In genomic region chr14:106062502-106063272, GRCh38 we compare ENCODE assay signal across 17 cellular contexts.
DNase-seq lines count a peak whose midpoint lies in the region; ATAC-seq and TF ChIP-seq lines count a peak whose summit lies in the region.
"Had no signal": no experiment of that assay in that cellular context is flagged by ENCODE, and none has a peak within 500 bp of the region (broad histone marks: within the 10 kb centered on the region; RNA-seq: fewer than 3 reads in every experiment).

No MANE protein-coding gene starts in this region.

- no peak for ATAC-seq in GM18505 (IDR thresholded peaks at IDR 0.05; ENCODE audit: unreplicated experiment)
- ATAC-seq: left colon, mucosa of descending colon, Panc1 had no signal

- no peak for TF ChIP-seq CTCF in esophagus muscularis mucosa (IDR thresholded peaks at IDR 0.05)

- no peaks in the 10 kb centered on the region for H3K4me1 ChIP-seq in esophagus muscularis mucosa
- H3K4me1 ChIP-seq: suprapubic skin, upper lobe of right lung had no signal

- H3K36me3 ChIP-seq in esophagus muscularis mucosa: no peaks in the 10 kb centered on the region
- H3K36me3 ChIP-seq: ovary, suprapubic skin, upper lobe of right lung had no signal

- H3K4me3 ChIP-seq in esophagus muscularis mucosa: no peak overlapping the region
- H3K4me3 ChIP-seq: coronary artery, mucosa of descending colon, ovary, suprapubic skin, upper lobe of right lung had no signal

- H3K9me3 ChIP-seq in esophagus muscularis mucosa: peaks cover 0 to 5% (median 0%) of the 10 kb centered on the region in 4 donors
- H3K9me3 ChIP-seq: mucosa of descending colon, ovary, suprapubic skin, upper lobe of right lung had no signal

- intact Hi-C loops in esophagus muscularis mucosa (cut with DNase I): no loop called here

- TF ChIP-seq EP300 in esophagus muscularis mucosa (IDR thresholded peaks at IDR 0.05): no peak

- DNase-seq in NCI-H2107 treated with DMSO at 0.1 percent for 48 hours (lab: John Stamatoyannopoulos, UW; ENCODE audit: unreplicated experiment): peak; percentile 47
- no peak for DNase-seq in NCI-H2107 (lab: John Stamatoyannopoulos, UW)
- peak; percentile 21 for DNase-seq in NCI-H2171 (lab: John Stamatoyannopoulos, UW)
- DNase-seq in myocyte (ENCODE audit: low read depth): peak; percentile 21
- no peak for DNase-seq in stimulated activated CD4-positive, alpha-beta T cell treated with anti-CD3 and anti-CD28 coated beads, Interleukin-2, amount 100 ng/mL, for 24 hours
- DNase-seq in NCI-H1417 (lab: John Stamatoyannopoulos, UW): no peak
- DNase-seq in esophagus muscularis mucosa (ENCODE audit: extremely low spot score): no peak
- DNase-seq: HFFc6, NCI-H2029 treated with DMSO at 0.1 percent for 48 hours, ovary had no signal

- TF ChIP-seq POLR2A in GM18505 (IDR thresholded peaks at IDR 0.05; ENCODE audit: borderline replicate concordance, extremely low read depth, insufficient read depth, insufficient read length) (peak; percentile 46), esophagus muscularis mucosa (IDR thresholded peaks at IDR 0.05; ENCODE audit: low read depth) (no peak)

- H3K27ac ChIP-seq in esophagus muscularis mucosa (replicated peaks in 1 of 4): no peak overlapping the region
- H3K27ac ChIP-seq: coronary artery, ovary, suprapubic skin, upper lobe of right lung had no signal

- peaks cover 0 to 59% (median 0%) of the 10 kb centered on the region in 4 donors for H3K27me3 ChIP-seq in esophagus muscularis mucosa
- H3K27me3 ChIP-seq: ovary had no signal

- WGBS in esophagus muscularis mucosa: 58% methylated on average over 4 of the region's 4 CpGs

Comparison
In these comparisons a context has a peak if more than half of its experiments do, and no peak if none do; other contexts are left out.
1. DNase-seq: peak in NCI-H2107 treated with DMSO at 0.1 percent for 48 hours (single experiment), NCI-H2171 (single experiment) and myocyte (single experiment); none in NCI-H2107 (single experiment), stimulated activated CD4-positive, alpha-beta T cell treated with anti-CD3 and anti-CD28 coated beads, Interleukin-2, amount 100 ng/mL, for 24 hours (0 of 2), NCI-H1417 (0 of 3) and esophagus muscularis mucosa (single experiment).